In genomic region chr14:61320806-61321384, GRCh38 we compare ENCODE assay signal across 8 cellular contexts.
DNase-seq lines count a peak whose midpoint lies in the region; TF ChIP-seq lines count a peak whose summit lies in the region.

No MANE protein-coding gene starts in this region.

- peak overlapping the region; percentile 35 for H3K4me3 ChIP-seq in astrocyte of the spinal cord (ENCODE audit: low read depth, low read length)
- H3K4me3 ChIP-seq in tibial artery = peak overlapping the region; percentile 53 to 58

- peaks cover 0 to 22% of the 10 kb centered on the region in 2 donors for H3K27me3 ChIP-seq in tibial artery

- intact Hi-C loops in tibial artery (cut with DNase I; ENCODE audit: low total_unique reads) = no loop called here

- TF ChIP-seq CTCF in astrocyte of the spinal cord (IDR thresholded peaks at IDR 0.05; ENCODE audit: low read depth, low read length) = no peak
- no peak for TF ChIP-seq CTCF in tibial artery (IDR thresholded peaks at IDR 0.05)

- peak overlapping the region; percentile 72 for H3K27ac Mint-ChIP-seq in T-helper 2 cell treated with Interferon-gamma antibody and Interleukin-4, amounts not matched to agents 5 μg/mL and 100 μg/mL, for 36 hours

- no peaks in the 10 kb centered on the region for H3K36me3 ChIP-seq in tibial artery

- H3K9me3 ChIP-seq in tibial artery = no peaks in the 10 kb centered on the region

- peaks cover 23% of the 10 kb centered on the region for H3K4me1 Mint-ChIP-seq in T-helper 2 cell treated with Interferon-gamma antibody and Interleukin-4, amounts not matched to agents 5 μg/mL and 100 μg/mL, for 36 hours (ENCODE audit: low read depth)

- in situ Hi-C loops in astrocyte of the spinal cord (cut with HindIII; ENCODE audit: low sequenced_read_pairs) = no loop called here

- DNase-seq in T-helper 2 cell treated with Interferon-gamma antibody and Interleukin-4, amounts not matched to agents 5 μg/mL and 100 μg/mL, for 36 hours (ENCODE audit: low spot score) = no peak
- DNase-seq in T-helper 2 cell (no peak), astrocyte of the spinal cord (ENCODE audit: low read depth, low spot score) (no peak), left kidney (ENCODE audit: low read depth, low spot score) (peak; percentile 20), tibial artery (no peak), OCI-M1 (lab: John Stamatoyannopoulos, UW) (no peak), islet precursor cell (no peak), NAMALWA (ENCODE audit: low spot score) (no peak)

- H3K9me3 Mint-ChIP-seq in T-helper 2 cell treated with Interferon-gamma antibody and Interleukin-4, amounts not matched to agents 5 μg/mL and 100 μg/mL, for 36 hours = peaks cover 8% of the 10 kb centered on the region

- peak overlapping the region in 1 of 2 donors; percentile 34 for H3K27ac ChIP-seq in tibial artery

- no peaks in the 10 kb centered on the region for H3K27me3 Mint-ChIP-seq in T-helper 2 cell treated with Interferon-gamma antibody and Interleukin-4, amounts not matched to agents 5 μg/mL and 100 μg/mL, for 36 hours (ENCODE audit: low read depth)

- H3K36me3 Mint-ChIP-seq in T-helper 2 cell treated with Interferon-gamma antibody and Interleukin-4, amounts not matched to agents 5 μg/mL and 100 μg/mL, for 36 hours (ENCODE audit: low read depth) = peaks cover 33% of the 10 kb centered on the region

- H3K4me1 ChIP-seq in tibial artery = peaks cover 0 to 22% (median 12%) of the 10 kb centered on the region in 4 donors

- peak overlapping the region; percentile 74 for H3K4me3 Mint-ChIP-seq in T-helper 2 cell treated with Interferon-gamma antibody and Interleukin-4, amounts not matched to agents 5 μg/mL and 100 μg/mL, for 36 hours
